Comparison of ENCODE assay signal across 1 cellular context in genomic region chr14:23643533-23644194, GRCh38.
A peak's percentile ranks its signal among the peaks of the same experiment; 100 is the strongest.
TF ChIP-seq lines count a peak whose summit lies in the region.

No MANE protein-coding gene starts in this region.

TF ChIP-seq in HepG2, 621 proteins besides CTCF, POLR2A, EP300 and RAD21 (continued from another document and continues in another):
- TF ChIP-seq, protein P1, sequence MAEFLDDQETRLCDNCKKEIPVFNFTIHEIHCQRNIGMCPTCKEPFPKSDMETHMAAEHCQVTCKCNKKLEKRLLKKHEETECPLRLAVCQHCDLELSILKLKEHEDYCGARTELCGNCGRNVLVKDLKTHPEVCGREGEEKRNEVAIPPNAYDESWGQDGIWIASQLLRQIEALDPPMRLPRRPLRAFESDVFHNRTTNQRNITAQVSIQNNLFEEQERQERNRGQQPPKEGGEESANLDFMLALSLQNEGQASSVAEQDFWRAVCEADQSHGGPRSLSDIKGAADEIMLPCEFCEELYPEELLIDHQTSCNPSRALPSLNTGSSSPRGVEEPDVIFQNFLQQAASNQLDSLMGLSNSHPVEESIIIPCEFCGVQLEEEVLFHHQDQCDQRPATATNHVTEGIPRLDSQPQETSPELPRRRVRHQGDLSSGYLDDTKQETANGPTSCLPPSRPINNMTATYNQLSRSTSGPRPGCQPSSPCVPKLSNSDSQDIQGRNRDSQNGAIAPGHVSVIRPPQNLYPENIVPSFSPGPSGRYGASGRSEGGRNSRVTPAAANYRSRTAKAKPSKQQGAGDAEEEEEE (CRISPR knock-in tag; IDR thresholded peaks at IDR 0.05; ENCODE audit: borderline replicate concordance), result no peak
- TF ChIP-seq ZNF232 (CRISPR knock-in tag; IDR thresholded peaks at IDR 0.05; ENCODE audit: borderline replicate concordance) (no peak), ZNF496 (CRISPR knock-in tag; IDR thresholded peaks at IDR 0.05; ENCODE audit: insufficient replicate concordance) (no peak), KMT2B (CRISPR knock-in tag; IDR thresholded peaks at IDR 0.05) (no peak), ZNF326 (CRISPR knock-in tag; IDR thresholded peaks at IDR 0.05; ENCODE audit: borderline replicate concordance) (no peak; the same call in 1 of the 2 replicates), ZFP1 (CRISPR knock-in tag; IDR thresholded peaks at IDR 0.05) (no peak), ZNF317 (CRISPR knock-in tag; IDR thresholded peaks at IDR 0.05) (no peak), ZNF318 (CRISPR knock-in tag; IDR thresholded peaks at IDR 0.05) (no peak; the same call in 1 of the 2 replicates), CHD4 (IDR thresholded peaks at IDR 0.05; ENCODE audit: borderline replicate concordance, low read length) (no peak), HNF4G (IDR thresholded peaks at IDR 0.05; ENCODE audit: borderline replicate concordance, low read depth, low read length) (no peak), HNF4G (CRISPR knock-in tag; IDR thresholded peaks at IDR 0.05; ENCODE audit: borderline replicate concordance, low read depth) (no peak), BRF2 (CRISPR knock-in tag; IDR thresholded peaks at IDR 0.05) (peak; percentile 26), PHF5A (CRISPR knock-in tag; IDR thresholded peaks at IDR 0.05; ENCODE audit: low read depth, unreplicated experiment) (no peak), STAT5B (CRISPR knock-in tag; IDR thresholded peaks at IDR 0.05) (no peak), EZH2 (conservative IDR thresholded peaks at IDR 0.05; ENCODE audit: low read depth, low read length) (no peak), JARID2 (CRISPR knock-in tag; IDR thresholded peaks at IDR 0.05; ENCODE audit: insufficient replicate concordance) (no peak), RFX3 (CRISPR knock-in tag; IDR thresholded peaks at IDR 0.05) (no peak), MEF2D (CRISPR knock-in tag; IDR thresholded peaks at IDR 0.05) (no peak), ZNF256 (CRISPR knock-in tag; conservative IDR thresholded peaks at IDR 0.05) (no peak), ZNF816 (CRISPR knock-in tag; IDR thresholded peaks at IDR 0.05; ENCODE audit: borderline replicate concordance) (no peak), ARID3A (IDR thresholded peaks at IDR 0.05; ENCODE audit: low read depth, low read length) (no peak), SMARCE1 (IDR thresholded peaks at IDR 0.05; ENCODE audit: borderline replicate concordance) (no peak)
- TF ChIP-seq, protein P2, sequence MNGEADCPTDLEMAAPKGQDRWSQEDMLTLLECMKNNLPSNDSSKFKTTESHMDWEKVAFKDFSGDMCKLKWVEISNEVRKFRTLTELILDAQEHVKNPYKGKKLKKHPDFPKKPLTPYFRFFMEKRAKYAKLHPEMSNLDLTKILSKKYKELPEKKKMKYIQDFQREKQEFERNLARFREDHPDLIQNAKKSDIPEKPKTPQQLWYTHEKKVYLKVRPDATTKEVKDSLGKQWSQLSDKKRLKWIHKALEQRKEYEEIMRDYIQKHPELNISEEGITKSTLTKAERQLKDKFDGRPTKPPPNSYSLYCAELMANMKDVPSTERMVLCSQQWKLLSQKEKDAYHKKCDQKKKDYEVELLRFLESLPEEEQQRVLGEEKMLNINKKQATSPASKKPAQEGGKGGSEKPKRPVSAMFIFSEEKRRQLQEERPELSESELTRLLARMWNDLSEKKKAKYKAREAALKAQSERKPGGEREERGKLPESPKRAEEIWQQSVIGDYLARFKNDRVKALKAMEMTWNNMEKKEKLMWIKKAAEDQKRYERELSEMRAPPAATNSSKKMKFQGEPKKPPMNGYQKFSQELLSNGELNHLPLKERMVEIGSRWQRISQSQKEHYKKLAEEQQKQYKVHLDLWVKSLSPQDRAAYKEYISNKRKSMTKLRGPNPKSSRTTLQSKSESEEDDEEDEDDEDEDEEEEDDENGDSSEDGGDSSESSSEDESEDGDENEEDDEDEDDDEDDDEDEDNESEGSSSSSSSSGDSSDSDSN (CRISPR knock-in tag; IDR thresholded peaks at IDR 0.05), result 0 out of 2 replicates have a peak, but pooled peaks have one; percentile 8
- TF ChIP-seq, protein P3, sequence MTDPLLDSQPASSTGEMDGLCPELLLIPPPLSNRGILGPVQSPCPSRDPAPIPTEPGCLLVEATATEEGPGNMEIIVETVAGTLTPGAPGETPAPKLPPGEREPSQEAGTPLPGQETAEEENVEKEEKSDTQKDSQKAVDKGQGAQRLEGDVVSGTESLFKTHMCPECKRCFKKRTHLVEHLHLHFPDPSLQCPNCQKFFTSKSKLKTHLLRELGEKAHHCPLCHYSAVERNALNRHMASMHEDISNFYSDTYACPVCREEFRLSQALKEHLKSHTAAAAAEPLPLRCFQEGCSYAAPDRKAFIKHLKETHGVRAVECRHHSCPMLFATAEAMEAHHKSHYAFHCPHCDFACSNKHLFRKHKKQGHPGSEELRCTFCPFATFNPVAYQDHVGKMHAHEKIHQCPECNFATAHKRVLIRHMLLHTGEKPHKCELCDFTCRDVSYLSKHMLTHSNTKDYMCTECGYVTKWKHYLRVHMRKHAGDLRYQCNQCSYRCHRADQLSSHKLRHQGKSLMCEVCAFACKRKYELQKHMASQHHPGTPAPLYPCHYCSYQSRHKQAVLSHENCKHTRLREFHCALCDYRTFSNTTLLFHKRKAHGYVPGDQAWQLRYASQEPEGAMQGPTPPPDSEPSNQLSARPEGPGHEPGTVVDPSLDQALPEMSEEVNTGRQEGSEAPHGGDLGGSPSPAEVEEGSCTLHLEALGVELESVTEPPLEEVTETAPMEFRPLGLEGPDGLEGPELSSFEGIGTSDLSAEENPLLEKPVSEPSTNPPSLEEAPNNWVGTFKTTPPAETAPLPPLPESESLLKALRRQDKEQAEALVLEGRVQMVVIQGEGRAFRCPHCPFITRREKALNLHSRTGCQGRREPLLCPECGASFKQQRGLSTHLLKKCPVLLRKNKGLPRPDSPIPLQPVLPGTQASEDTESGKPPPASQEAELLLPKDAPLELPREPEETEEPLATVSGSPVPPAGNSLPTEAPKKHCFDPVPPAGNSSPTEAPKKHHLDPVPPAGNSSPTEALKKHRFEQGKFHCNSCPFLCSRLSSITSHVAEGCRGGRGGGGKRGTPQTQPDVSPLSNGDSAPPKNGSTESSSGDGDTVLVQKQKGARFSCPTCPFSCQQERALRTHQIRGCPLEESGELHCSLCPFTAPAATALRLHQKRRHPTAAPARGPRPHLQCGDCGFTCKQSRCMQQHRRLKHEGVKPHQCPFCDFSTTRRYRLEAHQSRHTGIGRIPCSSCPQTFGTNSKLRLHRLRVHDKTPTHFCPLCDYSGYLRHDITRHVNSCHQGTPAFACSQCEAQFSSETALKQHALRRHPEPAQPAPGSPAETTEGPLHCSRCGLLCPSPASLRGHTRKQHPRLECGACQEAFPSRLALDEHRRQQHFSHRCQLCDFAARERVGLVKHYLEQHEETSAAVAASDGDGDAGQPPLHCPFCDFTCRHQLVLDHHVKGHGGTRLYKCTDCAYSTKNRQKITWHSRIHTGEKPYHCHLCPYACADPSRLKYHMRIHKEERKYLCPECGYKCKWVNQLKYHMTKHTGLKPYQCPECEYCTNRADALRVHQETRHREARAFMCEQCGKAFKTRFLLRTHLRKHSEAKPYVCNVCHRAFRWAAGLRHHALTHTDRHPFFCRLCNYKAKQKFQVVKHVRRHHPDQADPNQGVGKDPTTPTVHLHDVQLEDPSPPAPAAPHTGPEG (CRISPR knock-in tag; IDR thresholded peaks at IDR 0.05), result no peak
- TF ChIP-seq, protein P4, sequence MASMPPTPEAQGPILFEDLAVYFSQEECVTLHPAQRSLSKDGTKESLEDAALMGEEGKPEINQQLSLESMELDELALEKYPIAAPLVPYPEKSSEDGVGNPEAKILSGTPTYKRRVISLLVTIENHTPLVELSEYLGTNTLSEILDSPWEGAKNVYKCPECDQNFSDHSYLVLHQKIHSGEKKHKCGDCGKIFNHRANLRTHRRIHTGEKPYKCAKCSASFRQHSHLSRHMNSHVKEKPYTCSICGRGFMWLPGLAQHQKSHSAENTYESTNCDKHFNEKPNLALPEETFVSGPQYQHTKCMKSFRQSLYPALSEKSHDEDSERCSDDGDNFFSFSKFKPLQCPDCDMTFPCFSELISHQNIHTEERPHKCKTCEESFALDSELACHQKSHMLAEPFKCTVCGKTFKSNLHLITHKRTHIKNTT (CRISPR knock-in tag; IDR thresholded peaks at IDR 0.05), result no peak
- TF ChIP-seq, protein P5, sequence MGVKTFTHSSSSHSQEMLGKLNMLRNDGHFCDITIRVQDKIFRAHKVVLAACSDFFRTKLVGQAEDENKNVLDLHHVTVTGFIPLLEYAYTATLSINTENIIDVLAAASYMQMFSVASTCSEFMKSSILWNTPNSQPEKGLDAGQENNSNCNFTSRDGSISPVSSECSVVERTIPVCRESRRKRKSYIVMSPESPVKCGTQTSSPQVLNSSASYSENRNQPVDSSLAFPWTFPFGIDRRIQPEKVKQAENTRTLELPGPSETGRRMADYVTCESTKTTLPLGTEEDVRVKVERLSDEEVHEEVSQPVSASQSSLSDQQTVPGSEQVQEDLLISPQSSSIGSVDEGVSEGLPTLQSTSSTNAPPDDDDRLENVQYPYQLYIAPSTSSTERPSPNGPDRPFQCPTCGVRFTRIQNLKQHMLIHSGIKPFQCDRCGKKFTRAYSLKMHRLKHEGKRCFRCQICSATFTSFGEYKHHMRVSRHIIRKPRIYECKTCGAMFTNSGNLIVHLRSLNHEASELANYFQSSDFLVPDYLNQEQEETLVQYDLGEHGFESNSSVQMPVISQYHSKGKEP (CRISPR knock-in tag; IDR thresholded peaks at IDR 0.05), result no peak
- TF ChIP-seq, protein P6, sequence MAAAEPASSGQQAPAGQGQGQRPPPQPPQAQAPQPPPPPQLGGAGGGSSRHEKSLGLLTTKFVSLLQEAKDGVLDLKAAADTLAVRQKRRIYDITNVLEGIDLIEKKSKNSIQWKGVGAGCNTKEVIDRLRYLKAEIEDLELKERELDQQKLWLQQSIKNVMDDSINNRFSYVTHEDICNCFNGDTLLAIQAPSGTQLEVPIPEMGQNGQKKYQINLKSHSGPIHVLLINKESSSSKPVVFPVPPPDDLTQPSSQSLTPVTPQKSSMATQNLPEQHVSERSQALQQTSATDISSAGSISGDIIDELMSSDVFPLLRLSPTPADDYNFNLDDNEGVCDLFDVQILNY (CRISPR knock-in tag; conservative IDR thresholded peaks at IDR 0.05), result no peak
